In the genomic region with DNA sequence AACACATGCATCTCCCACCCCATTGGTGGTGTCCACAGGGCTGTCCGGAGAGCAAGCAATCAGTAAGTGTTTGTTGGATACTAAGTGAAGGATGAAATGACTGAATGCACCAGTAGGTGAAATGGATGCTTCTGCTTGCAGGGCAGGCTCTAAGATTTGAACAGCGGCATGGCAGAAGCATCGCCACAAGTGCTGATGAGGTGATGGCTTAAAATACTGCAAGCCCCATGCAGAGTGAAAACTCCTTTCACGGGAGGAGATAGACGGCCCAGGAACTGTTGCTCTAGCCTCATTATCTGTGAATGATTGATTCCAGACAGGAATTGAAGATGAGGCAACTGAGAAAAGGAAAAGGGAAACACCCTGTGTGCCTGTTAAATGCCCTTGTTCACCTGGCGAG, we compare ENCODE assay signal across 18 cellular contexts.
DNase-seq lines count a peak whose midpoint lies in the region; ATAC-seq and TF ChIP-seq lines count a peak whose summit lies in the region.
"Had no signal": no experiment of that assay in that cellular context is flagged by ENCODE, and none has a peak within 500 bp of the region (broad histone marks: within the 10 kb centered on the region; RNA-seq: fewer than 3 reads in every experiment).

No MANE protein-coding gene starts in this region.

- H2AFZ ChIP-seq in neural cell (ENCODE audit: low read depth, low read length): no peak overlapping the region

- no peaks in the 10 kb centered on the region for H3F3A ChIP-seq in neural cell (ENCODE audit: insufficient read depth, low read length, poor library complexity, severe bottlenecking)

- no peaks in the 10 kb centered on the region for H3K9me3 ChIP-seq in neural cell (ENCODE audit: low read length)

- peaks cover 42% of the 10 kb centered on the region for H3K4me1 Mint-ChIP-seq in glutamatergic neuron (ENCODE audit: low read depth, unreplicated experiment)
- H3K4me1 Mint-ChIP-seq in naive thymus-derived CD8-positive, alpha-beta T cell: peaks cover 4 to 24% (median 14%) of the 10 kb centered on the region in 4 donors

- no peak for TF ChIP-seq CTCF in glutamatergic neuron (IDR thresholded peaks at IDR 0.05; ENCODE audit: partially characterized antibody, unreplicated experiment)
- peak; percentile 18 for TF ChIP-seq CTCF in neural cell (IDR thresholded peaks at IDR 0.05; ENCODE audit: poor library complexity, severe bottlenecking)

- no peaks in the 10 kb centered on the region for H3K27me3 ChIP-seq in neural cell (ENCODE audit: insufficient read depth, low read depth, low read length)

- POLR2A ChIA-PET in naive thymus-derived CD8-positive, alpha-beta T cell (lab: Charles Lee): no interaction called here

- TF ChIP-seq EP300 in neural cell (conservative IDR thresholded peaks at IDR 0.05; ENCODE audit: poor library complexity, severe bottlenecking): no peak

- ATAC-seq in left ventricle myocardium superior (peak; percentile 49), GM19395 (IDR thresholded peaks at IDR 0.05; ENCODE audit: unreplicated experiment) (no peak), GM21360 (IDR thresholded peaks at IDR 0.05; ENCODE audit: unreplicated experiment) (no peak), GM19351 (IDR thresholded peaks at IDR 0.05; ENCODE audit: unreplicated experiment) (no peak)
- no peak for ATAC-seq in naive thymus-derived CD8-positive, alpha-beta T cell
- ATAC-seq: PC-3 had no signal

- TF ChIP-seq RAD21 in neural cell (conservative IDR thresholded peaks at IDR 0.05): no peak

- peaks cover 5% of the 10 kb centered on the region for H3K9me3 Mint-ChIP-seq in glutamatergic neuron (ENCODE audit: unreplicated experiment)
- H3K9me3 Mint-ChIP-seq in naive thymus-derived CD8-positive, alpha-beta T cell: no peaks in the 10 kb centered on the region

- no peaks in the 10 kb centered on the region for H3K36me3 ChIP-seq in neural cell (ENCODE audit: insufficient read depth, low read length)

- no peak overlapping the region for H3K27ac ChIP-seq in neural cell (ENCODE audit: low read length)
- H3K27ac ChIP-seq: SK-N-MC had no signal

- H3K4me3 ChIP-seq in neural cell (ENCODE audit: low read length): no peak overlapping the region
- H3K4me3 ChIP-seq: SK-N-MC had no signal

- H3K9me2 ChIP-seq in neural cell (ENCODE audit: insufficient read depth, low read length): no peaks in the 10 kb centered on the region

- H4K20me1 ChIP-seq in neural cell (ENCODE audit: insufficient read depth): no peaks in the 10 kb centered on the region

- no peaks in the 10 kb centered on the region for H3K36me3 Mint-ChIP-seq in glutamatergic neuron (ENCODE audit: unreplicated experiment)
- H3K36me3 Mint-ChIP-seq in naive thymus-derived CD8-positive, alpha-beta T cell: no peaks in the 10 kb centered on the region

- H3K4me2 ChIP-seq in neural cell (ENCODE audit: low read length): no peak overlapping the region

- intact Hi-C loops in left ventricle myocardium superior (cut with micrococcal nuclease): no loop called here

- peaks cover 7% of the 10 kb centered on the region for H3K27me3 Mint-ChIP-seq in glutamatergic neuron (ENCODE audit: unreplicated experiment)
- no peaks in the 10 kb centered on the region for H3K27me3 Mint-ChIP-seq in naive thymus-derived CD8-positive, alpha-beta T cell

- H3K79me2 ChIP-seq in neural cell (replicated peaks; ENCODE audit: insufficient read depth, low read length): no peaks in the 10 kb centered on the region

- no peak overlapping the region for H3K4me3 Mint-ChIP-seq in glutamatergic neuron (ENCODE audit: unreplicated experiment)
- H3K4me3 Mint-ChIP-seq in naive thymus-derived CD8-positive, alpha-beta T cell: no peak overlapping the region
- H3K4me3 Mint-ChIP-seq: CD14-positive monocyte had no signal

- no peak overlapping the region for H3K9ac ChIP-seq in neural cell (ENCODE audit: low read length)

- H3K27ac Mint-ChIP-seq in glutamatergic neuron (ENCODE audit: unreplicated experiment): peak overlapping the region; percentile 2
- no peak overlapping the region for H3K27ac Mint-ChIP-seq in naive thymus-derived CD8-positive, alpha-beta T cell

- DNase-seq in SW480 (ENCODE audit: low spot score): peak; percentile 2
- DNase-seq in glutamatergic neuron: no peak
- no peak for DNase-seq in left ventricle myocardium superior
- no peak for DNase-seq in naive thymus-derived CD8-positive, alpha-beta T cell
- DNase-seq: H7, KBM-7, NCI-H1092, NCI-H1436, NCI-H2029, NCI-H226, NCI-H774, PC-3 had no signal

TF ChIP-seq in neural cell, 6 proteins besides CTCF, POLR2A, EP300 and RAD21:
- TF ChIP-seq, protein P1, sequence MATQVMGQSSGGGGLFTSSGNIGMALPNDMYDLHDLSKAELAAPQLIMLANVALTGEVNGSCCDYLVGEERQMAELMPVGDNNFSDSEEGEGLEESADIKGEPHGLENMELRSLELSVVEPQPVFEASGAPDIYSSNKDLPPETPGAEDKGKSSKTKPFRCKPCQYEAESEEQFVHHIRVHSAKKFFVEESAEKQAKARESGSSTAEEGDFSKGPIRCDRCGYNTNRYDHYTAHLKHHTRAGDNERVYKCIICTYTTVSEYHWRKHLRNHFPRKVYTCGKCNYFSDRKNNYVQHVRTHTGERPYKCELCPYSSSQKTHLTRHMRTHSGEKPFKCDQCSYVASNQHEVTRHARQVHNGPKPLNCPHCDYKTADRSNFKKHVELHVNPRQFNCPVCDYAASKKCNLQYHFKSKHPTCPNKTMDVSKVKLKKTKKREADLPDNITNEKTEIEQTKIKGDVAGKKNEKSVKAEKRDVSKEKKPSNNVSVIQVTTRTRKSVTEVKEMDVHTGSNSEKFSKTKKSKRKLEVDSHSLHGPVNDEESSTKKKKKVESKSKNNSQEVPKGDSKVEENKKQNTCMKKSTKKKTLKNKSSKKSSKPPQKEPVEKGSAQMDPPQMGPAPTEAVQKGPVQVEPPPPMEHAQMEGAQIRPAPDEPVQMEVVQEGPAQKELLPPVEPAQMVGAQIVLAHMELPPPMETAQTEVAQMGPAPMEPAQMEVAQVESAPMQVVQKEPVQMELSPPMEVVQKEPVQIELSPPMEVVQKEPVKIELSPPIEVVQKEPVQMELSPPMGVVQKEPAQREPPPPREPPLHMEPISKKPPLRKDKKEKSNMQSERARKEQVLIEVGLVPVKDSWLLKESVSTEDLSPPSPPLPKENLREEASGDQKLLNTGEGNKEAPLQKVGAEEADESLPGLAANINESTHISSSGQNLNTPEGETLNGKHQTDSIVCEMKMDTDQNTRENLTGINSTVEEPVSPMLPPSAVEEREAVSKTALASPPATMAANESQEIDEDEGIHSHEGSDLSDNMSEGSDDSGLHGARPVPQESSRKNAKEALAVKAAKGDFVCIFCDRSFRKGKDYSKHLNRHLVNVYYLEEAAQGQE (IDR thresholded peaks at IDR 0.05; ENCODE audit: borderline replicate concordance): no peak
- no peak for TF ChIP-seq MXI1 (conservative IDR thresholded peaks at IDR 0.05; ENCODE audit: poor library complexity, severe bottlenecking)
- TF ChIP-seq SMC3 (conservative IDR thresholded peaks at IDR 0.05; ENCODE audit: poor library complexity): no peak
- TF ChIP-seq POLR2AphosphoS5 (IDR thresholded peaks at IDR 0.05): no peak
- TF ChIP-seq EZH2 (IDR thresholded peaks at IDR 0.05; ENCODE audit: borderline replicate concordance, insufficient read depth, low read length, poor library complexity, severe bottlenecking): no peak
- no peak for TF ChIP-seq TAF1 (IDR thresholded peaks at IDR 0.05; ENCODE audit: low read depth)
